In the genomic region with DNA sequence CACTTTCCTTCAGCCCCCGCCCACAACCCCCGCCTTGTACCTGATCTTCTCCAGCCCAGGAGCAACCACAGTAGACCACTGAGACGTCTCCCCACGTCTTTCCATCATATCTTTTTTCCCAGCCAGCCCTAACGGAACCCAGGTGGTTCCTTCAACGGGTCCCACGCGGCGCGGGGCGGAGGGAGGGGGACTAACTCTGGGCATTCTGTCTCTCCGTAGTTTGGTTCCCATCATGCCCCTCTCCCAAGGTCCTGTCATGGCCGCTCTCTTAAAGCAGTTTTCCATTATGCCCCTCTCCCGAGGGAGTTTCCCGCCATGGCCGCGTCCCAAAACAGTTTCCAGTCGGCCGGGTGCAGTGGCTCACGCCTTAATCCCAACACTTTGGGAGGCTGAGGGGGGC, we compare ENCODE assay signal across 26 cellular contexts. TPM values are rescaled to one million over a fixed set of nuclear protein-coding genes. Genes with fewer than 3 reads are reported as not detected.
DNase-seq lines count a peak whose midpoint lies in the region; ATAC-seq and TF ChIP-seq lines count a peak whose summit lies in the region.
"Had no signal": no experiment of that assay in that cellular context is flagged by ENCODE, and none has a peak within 500 bp of the region (broad histone marks: within the 10 kb centered on the region; RNA-seq: fewer than 3 reads in every experiment).

No MANE protein-coding gene starts in this region.

- H3K27ac ChIP-seq in endodermal cell (ENCODE audit: low read depth, low read length): no peak overlapping the region
- H3K27ac ChIP-seq in testis: no peak overlapping the region
- no peak overlapping the region for H3K27ac ChIP-seq in trophoblast cell (ENCODE audit: low read depth, low read length)
- H3K27ac ChIP-seq in stomach: no peak overlapping the region
- H3K27ac ChIP-seq: BLaER1 had no signal

- no peaks in the 10 kb centered on the region for H3K79me1 ChIP-seq in trophoblast cell (ENCODE audit: low read length)

- H3K4me2 ChIP-seq in trophoblast cell (ENCODE audit: low read length): no peak overlapping the region
- H3K4me2 ChIP-seq: BLaER1 had no signal

- H4K91ac ChIP-seq in trophoblast cell (ENCODE audit: low read depth, low read length): no peak overlapping the region

- DNase-seq in NCI-H510A treated with DMSO at 0.1 percent for 48 hours (lab: John Stamatoyannopoulos, UW) (peak; percentile 53), endodermal cell (peak; percentile 21), memory B cell (ENCODE audit: low spot score in 2 of 2) (no peak), testis (peak; percentile 59), trophoblast cell (no peak), stomach (no peak)
- DNase-seq in T-helper 2 cell treated with Interferon-gamma antibody and Interleukin-4, amounts not matched to agents 5 μg/mL and 100 μg/mL, for 36 hours (ENCODE audit: low spot score): no peak
- DNase-seq: 8988T; ACHN; BE2C; C1 segment of cervical spinal cord; CD4-positive, alpha-beta memory T cell; CD4-positive, CD25-positive, alpha-beta regulatory T cell; CD8-positive, alpha-beta memory T cell; COR-L47; DMS 273 treated with DMSO at 0.1 percent for 48 hours; DMS153; DMS53; DMS79; DND-41; EL; GDM1 had no signal

- intact Hi-C loops in testis (cut with DNase I; ENCODE audit: low total_unique reads): no loop called here
- intact Hi-C loops in stomach (cut with DNase I; ENCODE audit: low total_unique reads): no loop called here

- H3K27ac Mint-ChIP-seq in endodermal cell (no peak overlapping the region), memory B cell (no peak overlapping the region)
- H3K27ac Mint-ChIP-seq in T-helper 2 cell treated with Interferon-gamma antibody and Interleukin-4, amounts not matched to agents 5 μg/mL and 100 μg/mL, for 36 hours: no peak overlapping the region
- H3K27ac Mint-ChIP-seq: CD14-positive monocyte; CD4-positive, alpha-beta memory T cell; CD4-positive, CD25-positive, alpha-beta regulatory T cell; CD8-positive, alpha-beta memory T cell had no signal

- H3K4me3 Mint-ChIP-seq in endodermal cell (no peak overlapping the region), memory B cell (peak overlapping the region; percentile 53)
- no peak overlapping the region for H3K4me3 Mint-ChIP-seq in T-helper 2 cell treated with Interferon-gamma antibody and Interleukin-4, amounts not matched to agents 5 μg/mL and 100 μg/mL, for 36 hours
- H3K4me3 Mint-ChIP-seq: CD14-positive monocyte; CD4-positive, CD25-positive, alpha-beta regulatory T cell; CD8-positive, alpha-beta memory T cell had no signal

- peaks cover 41% of the 10 kb centered on the region for H3K9me3 Mint-ChIP-seq in endodermal cell
- H3K9me3 Mint-ChIP-seq in memory B cell: no peaks in the 10 kb centered on the region
- no peaks in the 10 kb centered on the region for H3K9me3 Mint-ChIP-seq in T-helper 2 cell treated with Interferon-gamma antibody and Interleukin-4, amounts not matched to agents 5 μg/mL and 100 μg/mL, for 36 hours

- TF ChIP-seq EP300 in stomach (IDR thresholded peaks at IDR 0.05): no peak

- TF ChIP-seq CTCF in endodermal cell (conservative IDR thresholded peaks at IDR 0.05) (no peak), testis (IDR thresholded peaks at IDR 0.05) (no peak), stomach (IDR thresholded peaks at IDR 0.05) (no peak)

- H3K14ac ChIP-seq in trophoblast cell (ENCODE audit: low read length): no peak overlapping the region

- no peak overlapping the region for H2AK5ac ChIP-seq in trophoblast cell (ENCODE audit: low read length)

- H3K79me2 ChIP-seq in trophoblast cell (ENCODE audit: control insufficient read depth, insufficient read depth, low read length, poor library complexity): no peaks in the 10 kb centered on the region

- no peak overlapping the region for H3K18ac ChIP-seq in trophoblast cell (ENCODE audit: low read length)

- H3K27me3 ChIP-seq in endodermal cell (ENCODE audit: control insufficient read depth, insufficient read depth, low read length, poor library complexity, severe bottlenecking): no peaks in the 10 kb centered on the region
- H3K27me3 ChIP-seq in testis: no peaks in the 10 kb centered on the region
- no peaks in the 10 kb centered on the region for H3K27me3 ChIP-seq in trophoblast cell (ENCODE audit: insufficient read depth, low read length)
- H3K27me3 ChIP-seq in stomach: no peaks in the 10 kb centered on the region
- H3K27me3 ChIP-seq: BE2C, BLaER1 had no signal

- no peaks in the 10 kb centered on the region for H3K36me3 Mint-ChIP-seq in endodermal cell (ENCODE audit: low read depth)
- H3K36me3 Mint-ChIP-seq in memory B cell: no peaks in the 10 kb centered on the region
- H3K36me3 Mint-ChIP-seq in T-helper 2 cell treated with Interferon-gamma antibody and Interleukin-4, amounts not matched to agents 5 μg/mL and 100 μg/mL, for 36 hours (ENCODE audit: low read depth): no peaks in the 10 kb centered on the region
- H3K36me3 Mint-ChIP-seq: CD14-positive monocyte; CD4-positive, alpha-beta memory T cell; CD4-positive, CD25-positive, alpha-beta regulatory T cell; CD8-positive, alpha-beta memory T cell had no signal

- H2AFZ ChIP-seq in trophoblast cell (ENCODE audit: insufficient read depth, low read length, poor library complexity): no peak overlapping the region

- H4K12ac ChIP-seq in trophoblast cell (ENCODE audit: low read depth, low read length): no peak overlapping the region

- no peak overlapping the region for H3K4ac ChIP-seq in trophoblast cell (ENCODE audit: low read depth, low read length)

- peaks cover 6% of the 10 kb centered on the region for H3K4me1 Mint-ChIP-seq in endodermal cell
- H3K4me1 Mint-ChIP-seq in memory B cell: peaks cover 9% of the 10 kb centered on the region
- H3K4me1 Mint-ChIP-seq in T-helper 2 cell treated with Interferon-gamma antibody and Interleukin-4, amounts not matched to agents 5 μg/mL and 100 μg/mL, for 36 hours (ENCODE audit: low read depth): peaks cover 9% of the 10 kb centered on the region
- H3K4me1 Mint-ChIP-seq: CD8-positive, alpha-beta memory T cell had no signal

- no peak overlapping the region for H2BK120ac ChIP-seq in trophoblast cell (ENCODE audit: insufficient read depth, low read length, poor library complexity)

- ATAC-seq in memory B cell (ENCODE audit: low read depth) (no peak), HG02798 (IDR thresholded peaks at IDR 0.05; ENCODE audit: poor library complexity, unreplicated experiment) (no peak)
- ATAC-seq: GM12878 had no signal

- no peak overlapping the region for H2BK12ac ChIP-seq in trophoblast cell (ENCODE audit: low read length)

- H3K9ac ChIP-seq in endodermal cell (ENCODE audit: extremely low read depth, low read length, poor library complexity, severe bottlenecking) (no peak overlapping the region), trophoblast cell (ENCODE audit: low read length) (no peak overlapping the region)
- H3K9ac ChIP-seq: BLaER1 had no signal

- no peak overlapping the region for H3K23ac ChIP-seq in trophoblast cell (ENCODE audit: low read length)

- H2BK5ac ChIP-seq in trophoblast cell (ENCODE audit: low read depth, low read length, poor library complexity): no peak overlapping the region

- H3K9me3 ChIP-seq in endodermal cell (ENCODE audit: control insufficient read depth, low read length) (no peaks in the 10 kb centered on the region), testis (no peaks in the 10 kb centered on the region), trophoblast cell (ENCODE audit: insufficient read depth, low read depth, low read length) (no peaks in the 10 kb centered on the region), stomach (no peaks in the 10 kb centered on the region)
- H3K9me3 ChIP-seq: BE2C had no signal

- H3K36me3 ChIP-seq in endodermal cell (ENCODE audit: control insufficient read depth, insufficient read depth, low read length) (no peaks in the 10 kb centered on the region), testis (ENCODE audit: low read depth, missing control alignments) (no peaks in the 10 kb centered on the region), trophoblast cell (ENCODE audit: control insufficient read depth in 1 of 2, insufficient read depth in 2 of 2, low read length in 2 of 2) (no peaks in the 10 kb centered on the region), stomach (no peaks in the 10 kb centered on the region)
- H3K36me3 ChIP-seq: BE2C, BLaER1 had no signal

- no peak for TF ChIP-seq POLR2A in testis (IDR thresholded peaks at IDR 0.05)
- TF ChIP-seq POLR2A in stomach (IDR thresholded peaks at IDR 0.05): no peak

- H3K27me3 Mint-ChIP-seq in endodermal cell (ENCODE audit: insufficient read depth) (peaks cover 21% of the 10 kb centered on the region), memory B cell (peaks cover 3% of the 10 kb centered on the region)
- no peaks in the 10 kb centered on the region for H3K27me3 Mint-ChIP-seq in T-helper 2 cell treated with Interferon-gamma antibody and Interleukin-4, amounts not matched to agents 5 μg/mL and 100 μg/mL, for 36 hours (ENCODE audit: low read depth)
- H3K27me3 Mint-ChIP-seq: CD4-positive, alpha-beta memory T cell had no signal

- H3K4me3 ChIP-seq in endodermal cell (ENCODE audit: low read length) (no peak overlapping the region), testis (peak overlapping the region; percentile 20 to 24), trophoblast cell (ENCODE audit: low read depth, low read length) (no peak overlapping the region), stomach (no peak overlapping the region)
- H3K4me3 ChIP-seq: BLaER1, GM12878 had no signal

- H3K4me1 ChIP-seq in endodermal cell (ENCODE audit: control insufficient read depth, insufficient read depth, low read length) (no peaks in the 10 kb centered on the region), testis (no peaks in the 10 kb centered on the region), trophoblast cell (ENCODE audit: control insufficient read depth in 1 of 2, insufficient read depth in 2 of 2, low read length in 2 of 2) (no peaks in the 10 kb centered on the region), stomach (peaks cover 0 to 6% (median 0%) of the 10 kb centered on the region in 4 donors)
- H3K4me1 ChIP-seq: BE2C had no signal

- 92 to 98% methylated on average over 2 to 20 of the region's 20 CpGs for WGBS in endodermal cell (ENCODE audit: insufficient coverage in 1 of 2, insufficient read length in 1 of 2), 2 experiments
- 72 to 76% methylated on average over 7 to 20 of the region's 20 CpGs for WGBS in testis, 2 donors
- no CpG with 5 or more reads among the region's 20 CpGs for WGBS in trophoblast cell (ENCODE audit: extremely low coverage, insufficient coverage, insufficient read length)
- 82 to 100% (median 90%) methylated on average over 1 to 20 of the region's 20 CpGs for WGBS in stomach, 5 donors

- H4K8ac ChIP-seq in trophoblast cell (ENCODE audit: low read depth, low read length): no peak overlapping the region

RNA-seq across cellular contexts. Expression of gene TBL1X, which starts 21.5 kb away (rescaled TPM):
- total RNA-seq in endodermal cell (10 to 100 TPM; 19.1 to 24.1 TPM), testis (10 to 100 TPM; 48.1 to 69.2 TPM), stomach (10 to 100 TPM in 4 of 5 donors, 1 to 10 TPM in 1; 6.1 to 53.1 (median 17.4) TPM)
- polyA plus RNA-seq in endodermal cell (2013, experiment 1 of 2): 26.9 TPM
- 23.8 TPM for polyA plus RNA-seq in endodermal cell (2013, experiment 2 of 2)
- polyA plus RNA-seq in testis (ENCODE audit: insufficient read depth, low read depth, low replicate concordance) (24.0 TPM), stomach (1 to 10 TPM; 4.7 to 7.0 (median 5.5) TPM)
- polyA plus RNA-seq in trophoblast cell (2013): 14.6 and 15.2 TPM in 2 replicates

Comparison
In these comparisons a context has a peak if more than half of its experiments do, and no peak if none do; other contexts are left out.
1. DNase-seq: peak in NCI-H510A treated with DMSO at 0.1 percent for 48 hours (single experiment), endodermal cell (single experiment) and testis (single experiment); none in memory B cell (0 of 2), T-helper 2 cell treated with Interferon-gamma antibody and Interleukin-4, amounts not matched to agents 5 μg/mL and 100 μg/mL, for 36 hours (single experiment), trophoblast cell (0 of 2) and stomach (single experiment).
2. H3K4me3 ChIP-seq: peak in testis (2 of 2); none in endodermal cell (single experiment), trophoblast cell (single experiment) and stomach (0 of 4).